In genomic region chr1:119743776-119744597, GRCh38 we compare ENCODE assay signal across 7 cellular contexts. TPM values are rescaled to one million over a fixed set of nuclear protein-coding genes. Genes with fewer than 3 reads are reported as not detected.
DNase-seq lines count a peak whose midpoint lies in the region; ATAC-seq and TF ChIP-seq lines count a peak whose summit lies in the region.

No MANE protein-coding gene starts in this region.

- peak; percentile 82 for TF ChIP-seq CTCF in GM12873 (IDR thresholded peaks at IDR 0.05; ENCODE audit: insufficient read depth, low read depth, low read length, missing control alignments)
- peak; percentile 76 to 86 (median 84) for TF ChIP-seq CTCF in right lobe of liver (IDR thresholded peaks at IDR 0.05)

- intact Hi-C loops in right lobe of liver (cut with DNase I): loop anchor here in 1 of 2 donors (10.0 kb wide), 1 partner anchor 131 kb away; no protein-coding TSS in a partner anchor

- no peak overlapping the region for H3K4me3 ChIP-seq in right lobe of liver

- DNase-seq in NCI-H2227 (lab: John Stamatoyannopoulos, UW; ENCODE audit: unreplicated experiment): peak; percentile 85
- DNase-seq in activated CD4-positive, alpha-beta T cell treated with anti-CD3 and anti-CD28 coated beads for 24 hours (ENCODE audit: low read depth in 2 of 2): peak; percentile 10 to 45
- DNase-seq in dedifferentiated amniotic fluid mesenchymal stem cell (ENCODE audit: extremely low spot score): peak; percentile 42
- peak; percentile 64 to 77 (median 75) for DNase-seq in right lobe of liver
- peak; percentile 28 to 38 (median 34) for DNase-seq in stimulated activated CD4-positive, alpha-beta T cell treated with anti-CD3 and anti-CD28 coated beads, TNF-alpha, amount 100 ng/mL, for 48 hours (ENCODE audit: low read depth in 3 of 3)

- peaks cover 0 to 54% (median 14%) of the 10 kb centered on the region in 4 donors for H3K4me1 ChIP-seq in right lobe of liver

- H3K9me3 ChIP-seq in right lobe of liver: no peaks in the 10 kb centered on the region

- peak overlapping the region in 2 of 3 donors; percentile 3 to 45 for H3K27ac ChIP-seq in right lobe of liver

- H3K27me3 ChIP-seq in right lobe of liver: no peaks in the 10 kb centered on the region

- TF ChIP-seq POLR2A in right lobe of liver (IDR thresholded peaks at IDR 0.05): no peak

- peak; percentile 57 for ATAC-seq in HG03025 (IDR thresholded peaks at IDR 0.05; ENCODE audit: low FRiP score, unreplicated experiment)
- ATAC-seq in right lobe of liver: peak; percentile 72 to 75 (median 74)

- H3K36me3 ChIP-seq in right lobe of liver: peaks cover 0 to 13% (median 0%) of the 10 kb centered on the region in 4 donors

- 18% methylated on average over 13 of the region's 17 CpGs for WGBS in right lobe of liver (ENCODE audit: insufficient coverage, low coverage, low lambda C conversion rate, missing lambda C conversion rate)

RNA-seq across cellular contexts. Expression of gene HMGCS2, which starts 24.7 kb away (rescaled TPM):
- 100 to 1,000 TPM; 390 to 938 (median 855) TPM for total RNA-seq in right lobe of liver

RNA-seq across cellular contexts. Expression of gene PHGDH, which starts 32.3 kb away (rescaled TPM):
- total RNA-seq in right lobe of liver: 100 to 1,000 TPM in 1 of 6 experiments, 10 to 100 TPM in 5; 51.2 to 151 (median 74.0) TPM

Comparison
In these comparisons a context has a peak if more than half of its experiments do, and no peak if none do; other contexts are left out.
1. DNase-seq: peak in every context shown above with its lines; median percentile 85 in NCI-H2227; 75 in right lobe of liver; 42 in dedifferentiated amniotic fluid mesenchymal stem cell; 34 in stimulated activated CD4-positive, alpha-beta T cell treated with anti-CD3 and anti-CD28 coated beads, TNF-alpha, amount 100 ng/mL, for 48 hours; 28 in activated CD4-positive, alpha-beta T cell treated with anti-CD3 and anti-CD28 coated beads for 24 hours.